Comparison of ENCODE assay signal across 25 cellular contexts in genomic region chr19:5157186-5157585, GRCh38.
"Had no signal": no experiment of that assay in that cellular context is flagged by ENCODE, and none has a peak within 500 bp of the region (broad histone marks: within the 10 kb centered on the region; RNA-seq: fewer than 3 reads in every experiment).

No MANE protein-coding gene starts in this region.

- H3K4me1 Mint-ChIP-seq: activated CD4-positive, alpha-beta memory T cell treated with anti-CD3 and anti-CD28 coated beads, Interleukin-2, amount 10 ng/mL, durations not matched to agents 7 days and 5 days; activated CD4-positive, alpha-beta T cell treated with anti-CD3 and anti-CD28 coated beads for 36 hours; activated T-helper 17 cell treated with anti-CD3 and anti-CD28 coated beads, Interleukin-2, amount 50 U/mL, for 72 hours; T-cell had no signal

- H3K36me3 ChIP-seq: brain microvascular endothelial cell, cardiac muscle cell, MG63, WERI-Rb-1 had no signal

- H3K27me3 Mint-ChIP-seq: activated CD4-positive, alpha-beta memory T cell treated with anti-CD3 and anti-CD28 coated beads, Interleukin-2, amount 10 ng/mL, durations not matched to agents 7 days and 5 days; activated CD4-positive, alpha-beta T cell treated with anti-CD3 and anti-CD28 coated beads for 36 hours; activated naive CD8-positive, alpha-beta T cell; activated T-helper 17 cell treated with anti-CD3 and anti-CD28 coated beads, Interleukin-2, amount 50 U/mL, for 72 hours; T-cell had no signal

- ATAC-seq: activated CD4-positive, alpha-beta T cell treated with anti-CD3 and anti-CD28 coated beads for 36 hours; activated T-helper 17 cell treated with anti-CD3 and anti-CD28 coated beads, Interleukin-2, amount 50 U/mL, for 72 hours; T-cell had no signal

- H3K4me3 ChIP-seq: cardiac muscle cell, MG63 had no signal

- H3K9me3 ChIP-seq: MG63 had no signal

- DNase-seq: activated CD4-positive, alpha-beta memory T cell treated with anti-CD3 and anti-CD28 coated beads, Interleukin-2, amount 10 ng/mL, durations not matched to agents 7 days and 5 days; activated CD4-positive, alpha-beta T cell treated with anti-CD3 and anti-CD28 coated beads for 36 hours; activated CD4-positive, alpha-beta T cell treated with anti-CD3 and anti-CD28 coated beads, Interleukin-2, amount 50 U/mL, for 1 hour; activated gamma-delta T cell; activated naive CD4-positive, alpha-beta T cell treated with anti-CD3 and anti-CD28 coated beads for 36 hours; activated T-cell treated with anti-CD3 and anti-CD28 coated beads for 4 hours; activated T-cell treated with anti-CD3 and anti-CD28 coated beads, Interleukin-2, amount 50 U/mL, for 48 hours; brain microvascular endothelial cell; MG63; MV-4-11; NCI-H1092 treated with DMSO at 0.1 percent for 48 hours; NCI-H1417 treated with DMSO at 0.1 percent for 48 hours; NCI-H1694; NCI-H2029; NCI-H2107; NCI-H510A treated with DMSO at 0.1 percent for 48 hours; PC-3; SHP77 treated with DMSO at 0.1 percent for 48 hours; T-cell; T-helper 2 cell; T1000 had no signal

- H3K27ac ChIP-seq: brain microvascular endothelial cell, cardiac muscle cell had no signal

- H3K27ac Mint-ChIP-seq: activated CD4-positive, alpha-beta memory T cell treated with anti-CD3 and anti-CD28 coated beads, Interleukin-2, amount 10 ng/mL, durations not matched to agents 7 days and 5 days; activated CD4-positive, alpha-beta T cell treated with anti-CD3 and anti-CD28 coated beads for 36 hours; activated naive CD4-positive, alpha-beta T cell treated with anti-CD3 and anti-CD28 coated beads for 36 hours; activated naive CD8-positive, alpha-beta T cell; activated T-helper 17 cell treated with anti-CD3 and anti-CD28 coated beads, Interleukin-2, amount 50 U/mL, for 72 hours; T-cell had no signal

- H3K27me3 ChIP-seq: brain microvascular endothelial cell, cardiac muscle cell, MG63 had no signal

- H3K4me3 Mint-ChIP-seq: activated CD4-positive, alpha-beta memory T cell treated with anti-CD3 and anti-CD28 coated beads, Interleukin-2, amount 10 ng/mL, durations not matched to agents 7 days and 5 days; activated CD4-positive, alpha-beta T cell treated with anti-CD3 and anti-CD28 coated beads for 36 hours; activated naive CD4-positive, alpha-beta T cell treated with anti-CD3 and anti-CD28 coated beads for 36 hours; activated naive CD8-positive, alpha-beta T cell; activated T-helper 17 cell treated with anti-CD3 and anti-CD28 coated beads, Interleukin-2, amount 50 U/mL, for 72 hours; T-cell had no signal
